In the genomic region with DNA sequence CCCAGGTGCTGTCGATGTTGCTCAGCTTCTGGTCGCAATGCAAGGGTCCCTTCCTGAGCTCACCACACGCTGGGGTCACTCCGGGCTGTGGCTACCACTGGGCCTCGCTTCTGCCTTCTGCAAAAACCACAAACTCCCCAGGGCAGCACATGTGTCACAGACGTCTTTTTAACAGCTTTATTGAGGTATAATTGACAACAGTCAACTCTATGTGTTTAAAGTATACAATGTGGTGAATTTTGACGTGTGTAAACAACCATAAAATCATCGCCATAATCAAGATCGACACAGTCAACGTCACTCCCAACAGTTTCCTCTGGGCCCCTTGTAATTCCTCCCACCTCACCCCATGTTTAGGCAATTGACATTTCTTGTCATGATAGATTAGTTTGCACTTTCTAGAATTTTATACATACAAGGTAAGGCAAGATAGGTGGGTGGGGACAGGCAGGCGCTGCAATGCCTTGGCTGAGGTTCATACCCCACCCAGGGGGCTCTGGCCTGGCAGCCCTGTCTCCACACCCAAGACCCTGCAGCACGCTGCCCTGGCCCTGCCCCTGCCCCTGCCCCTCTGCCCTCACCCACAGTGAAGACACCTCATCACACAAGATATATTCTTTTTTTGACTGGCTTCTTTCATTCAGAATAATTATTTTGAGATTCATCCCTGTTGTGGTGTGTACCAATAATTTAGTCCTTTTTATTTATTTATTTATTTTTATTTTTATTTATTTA, we compare ENCODE assay signal across 1 cellular context.
TF ChIP-seq lines count a peak whose summit lies in the region.

No MANE protein-coding gene starts in this region.

TF ChIP-seq in H1, 55 proteins besides CTCF, POLR2A, EP300 and RAD21:
- TF ChIP-seq, protein P1, sequence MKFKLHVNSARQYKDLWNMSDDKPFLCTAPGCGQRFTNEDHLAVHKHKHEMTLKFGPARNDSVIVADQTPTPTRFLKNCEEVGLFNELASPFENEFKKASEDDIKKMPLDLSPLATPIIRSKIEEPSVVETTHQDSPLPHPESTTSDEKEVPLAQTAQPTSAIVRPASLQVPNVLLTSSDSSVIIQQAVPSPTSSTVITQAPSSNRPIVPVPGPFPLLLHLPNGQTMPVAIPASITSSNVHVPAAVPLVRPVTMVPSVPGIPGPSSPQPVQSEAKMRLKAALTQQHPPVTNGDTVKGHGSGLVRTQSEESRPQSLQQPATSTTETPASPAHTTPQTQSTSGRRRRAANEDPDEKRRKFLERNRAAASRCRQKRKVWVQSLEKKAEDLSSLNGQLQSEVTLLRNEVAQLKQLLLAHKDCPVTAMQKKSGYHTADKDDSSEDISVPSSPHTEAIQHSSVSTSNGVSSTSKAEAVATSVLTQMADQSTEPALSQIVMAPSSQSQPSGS (IDR thresholded peaks at IDR 0.05; ENCODE audit: low read length), result no peak
- no peak for TF ChIP-seq YY1 (IDR thresholded peaks at IDR 0.05; ENCODE audit: low read depth, low read length)
- TF ChIP-seq SRF (IDR thresholded peaks at IDR 0.05; ENCODE audit: low read depth, low read length), result no peak
- no peak for TF ChIP-seq CBX5 (IDR thresholded peaks at IDR 0.05; ENCODE audit: low read depth, low read length)
- TF ChIP-seq NANOG (IDR thresholded peaks at IDR 0.05; ENCODE audit: insufficient read depth, low read depth, low read length, poor library complexity, severe bottlenecking), result no peak
- TF ChIP-seq CHD2 (IDR thresholded peaks at IDR 0.05; ENCODE audit: low read length), result no peak
- no peak for TF ChIP-seq SIRT6 (IDR thresholded peaks at IDR 0.05; ENCODE audit: low read length)
- TF ChIP-seq CHD1 (IDR thresholded peaks at IDR 0.05; ENCODE audit: low read depth, low read length), result no peak
- no peak for TF ChIP-seq TAF7 (optimal IDR thresholded peaks at IDR 0.05; ENCODE audit: borderline replicate concordance, low read depth, low read length)
- TF ChIP-seq SIX5 (IDR thresholded peaks at IDR 0.05; ENCODE audit: low read depth, low read length), result no peak
- TF ChIP-seq CTBP2 (IDR thresholded peaks at IDR 0.05; ENCODE audit: borderline replicate concordance, insufficient read depth, insufficient read length, low read length), result no peak
- TF ChIP-seq TCF12 (IDR thresholded peaks at IDR 0.05; ENCODE audit: low read depth, low read length), result no peak
- no peak for TF ChIP-seq POLR2AphosphoS5 (IDR thresholded peaks at IDR 0.05; ENCODE audit: low read depth, low read length)
- no peak for TF ChIP-seq NRF1 (IDR thresholded peaks at IDR 0.05; ENCODE audit: low read depth, low read length)
- TF ChIP-seq KDM1A (IDR thresholded peaks at IDR 0.05; ENCODE audit: borderline replicate concordance, low read length), result no peak
- TF ChIP-seq EGR1 (IDR thresholded peaks at IDR 0.05; ENCODE audit: borderline replicate concordance, low read depth, low read length), result no peak
- TF ChIP-seq ZNF274 (IDR thresholded peaks at IDR 0.05; ENCODE audit: borderline replicate concordance, extremely low read depth, low read length), result no peak
